Comparison of ENCODE assay signal across 20 cellular contexts in genomic region chr14:67749341-67750110, GRCh38. TPM values are rescaled to one million over a fixed set of nuclear protein-coding genes. Genes with fewer than 3 reads are reported as not detected.
DNase-seq lines count a peak whose midpoint lies in the region; ATAC-seq and TF ChIP-seq lines count a peak whose summit lies in the region.
"Had no signal": no experiment of that assay in that cellular context is flagged by ENCODE, and none has a peak within 500 bp of the region (broad histone marks: within the 10 kb centered on the region; RNA-seq: fewer than 3 reads in every experiment).

No MANE protein-coding gene starts in this region.

- H3K4me1 Mint-ChIP-seq in brain, result peaks cover 11% of the 10 kb centered on the region
- H3K4me1 Mint-ChIP-seq: neural crest cell, WTC11 had no signal

- H3K27ac ChIP-seq in coronary artery, result no peak overlapping the region
- H3K27ac ChIP-seq: suprapubic skin, uterus had no signal

- no peak overlapping the region for H3K4me3 Mint-ChIP-seq in brain
- H3K4me3 Mint-ChIP-seq: activated CD4-positive, alpha-beta memory T cell treated with anti-CD3 and anti-CD28 coated beads for 36 hours; CD4-positive, CD25-positive, alpha-beta regulatory T cell; neural crest cell; WTC11 had no signal

- no peaks in the 10 kb centered on the region for H3K27me3 Mint-ChIP-seq in brain
- H3K27me3 Mint-ChIP-seq: activated CD4-positive, alpha-beta memory T cell treated with anti-CD3 and anti-CD28 coated beads for 36 hours; CD4-positive, CD25-positive, alpha-beta regulatory T cell had no signal

- no peak for ATAC-seq in HG03565 (IDR thresholded peaks at IDR 0.05; ENCODE audit: unreplicated experiment)
- ATAC-seq: WTC11 had no signal

- H3K4me3 ChIP-seq in retinal pigment epithelial cell (ENCODE audit: low read length) (no peak overlapping the region), coronary artery (no peak overlapping the region)
- H3K4me3 ChIP-seq: suprapubic skin, uterus had no signal

- no peaks in the 10 kb centered on the region for H3K9me3 Mint-ChIP-seq in brain
- H3K9me3 Mint-ChIP-seq: activated CD4-positive, alpha-beta memory T cell treated with anti-CD3 and anti-CD28 coated beads for 36 hours; CD4-positive, CD25-positive, alpha-beta regulatory T cell; neural crest cell had no signal

- TF ChIP-seq CTCF in brain (conservative IDR thresholded peaks at IDR 0.05) (no peak), retinal pigment epithelial cell (conservative IDR thresholded peaks at IDR 0.05; ENCODE audit: low read depth, low read length) (no peak), coronary artery (IDR thresholded peaks at IDR 0.05) (no peak)

- DNase-seq in DMS 273 (lab: John Stamatoyannopoulos, UW; ENCODE audit: unreplicated experiment) (peak; percentile 87), NCI-H446 (lab: John Stamatoyannopoulos, UW) (peak; percentile 72 to 92), retinal pigment epithelial cell (ENCODE audit: low read depth) (peak; percentile 69), coronary artery (ENCODE audit: low spot score) (no peak), MV-4-11 (lab: John Stamatoyannopoulos, UW) (no peak)
- DNase-seq: activated CD4-positive, alpha-beta memory T cell treated with anti-CD3 and anti-CD28 coated beads for 36 hours; activated gamma-delta T cell; amygdala; caudate nucleus; CD4-positive, CD25-positive, alpha-beta regulatory T cell; foreskin melanocyte; hippocampal formation; Kasumi-1; T-helper 9 cell; uterus had no signal

- H3K36me3 Mint-ChIP-seq in brain, result peaks cover 84% of the 10 kb centered on the region

- H3K27ac Mint-ChIP-seq in brain, result peak overlapping the region in 4 of 5 experiments; percentile 79 to 93 (median 84)
- H3K27ac Mint-ChIP-seq: activated CD4-positive, alpha-beta memory T cell treated with anti-CD3 and anti-CD28 coated beads for 36 hours; CD4-positive, CD25-positive, alpha-beta regulatory T cell; WTC11 had no signal

RNA-seq across cellular contexts. Expression of gene RDH12, which starts 47.8 kb away (rescaled TPM):
- 0.63 TPM for polyA plus RNA-seq in brain (ENCODE audit: insufficient read depth, low read depth, low replicate concordance)
- polyA plus RNA-seq: CD4-positive, CD25-positive, alpha-beta regulatory T cell had no signal

RNA-seq across cellular contexts. Expression of gene RDH11, which starts 54.0 kb away (rescaled TPM):
- polyA plus RNA-seq in brain (ENCODE audit: insufficient read depth, low read depth, low replicate concordance), result 67.7 TPM

Comparison
In these comparisons a context has a peak if more than half of its experiments do, and no peak if none do; other contexts are left out.
1. DNase-seq: peak in DMS 273 (single experiment), NCI-H446 (2 of 2) and retinal pigment epithelial cell (single experiment); none in coronary artery (single experiment) and MV-4-11 (single experiment).